Comparison of ENCODE assay signal across 14 cellular contexts in genomic region chr1:100597069-100597741, GRCh38. TPM values are rescaled to one million over a fixed set of nuclear protein-coding genes. Genes with fewer than 3 reads are reported as not detected.
A peak's percentile ranks its signal among the peaks of the same experiment; 100 is the strongest.
DNase-seq lines count a peak whose midpoint lies in the region; ATAC-seq and TF ChIP-seq lines count a peak whose summit lies in the region.
"Had no signal": no experiment of that assay in that cellular context is flagged by ENCODE, and none has a peak within 500 bp of the region (broad histone marks: within the 10 kb centered on the region; RNA-seq: fewer than 3 reads in every experiment).

No MANE protein-coding gene starts in this region.

- no peak for TF ChIP-seq EP300 in gastroesophageal sphincter (IDR thresholded peaks at IDR 0.05)

- H3K4me3 ChIP-seq in Loucy (ENCODE audit: low read length, poor library complexity, severe bottlenecking) (peak overlapping the region; percentile 47), astrocyte of the cerebellum (ENCODE audit: low read depth, low read length) (no peak overlapping the region), mesendoderm (ENCODE audit: low read length) (no peak overlapping the region), gastroesophageal sphincter (no peak overlapping the region)
- H3K4me3 ChIP-seq: SJCRH30, thoracic aorta had no signal

- no peak for TF ChIP-seq POLR2A in gastroesophageal sphincter (IDR thresholded peaks at IDR 0.05)

- H3K9me2 ChIP-seq in Loucy (replicated peaks; ENCODE audit: low read depth, low read length): no peaks in the 10 kb centered on the region

- no peaks in the 10 kb centered on the region for H3K79me2 ChIP-seq in Loucy (ENCODE audit: insufficient read depth, low read length)
- H3K79me2 ChIP-seq in mesendoderm (ENCODE audit: control insufficient read depth, insufficient read depth, low read length): no peaks in the 10 kb centered on the region

- H3F3A ChIP-seq in Loucy (ENCODE audit: low read depth): peaks cover 7% of the 10 kb centered on the region; the same call in 1 of the 2 replicates

- H3K27ac ChIP-seq in mesendoderm (ENCODE audit: low read depth, low read length) (no peak overlapping the region), gastroesophageal sphincter (no peak overlapping the region)
- H3K27ac ChIP-seq: SJCRH30, thoracic aorta had no signal

- H3K9me3 ChIP-seq in Loucy (ENCODE audit: insufficient read depth, low read depth, low read length) (peaks cover 3% of the 10 kb centered on the region; the same call in 1 of the 2 replicates), gastroesophageal sphincter (peaks cover 0 to 19% (median 0%) of the 10 kb centered on the region in 3 donors)
- H3K9me3 ChIP-seq: SJCRH30, thoracic aorta had no signal

- no peak overlapping the region for H3K56ac ChIP-seq in mesendoderm (ENCODE audit: low read length)

- H3K4me1 ChIP-seq in Loucy (ENCODE audit: insufficient read depth, low read length, poor library complexity, severe bottlenecking): peaks cover 18% of the 10 kb centered on the region
- H3K4me1 ChIP-seq in mesendoderm (ENCODE audit: control insufficient read depth, low read depth, low read length): no peaks in the 10 kb centered on the region
- no peaks in the 10 kb centered on the region for H3K4me1 ChIP-seq in gastroesophageal sphincter
- H3K4me1 ChIP-seq: SJCRH30 had no signal

- WGBS in mesendoderm (ENCODE audit: extremely low coverage, insufficient coverage, low lambda C conversion rate): no CpG with 5 or more reads among the region's 1 CpG
- 53 to 60% methylated on average over 1 of the region's 1 CpG for WGBS in gastroesophageal sphincter (ENCODE audit: low coverage in 1 of 2), 2 donors

- no peak overlapping the region for H3K18ac ChIP-seq in mesendoderm (ENCODE audit: low read length)

- ATAC-seq in HG02870 (IDR thresholded peaks at IDR 0.05; ENCODE audit: unreplicated experiment): no peak
- ATAC-seq in gastroesophageal sphincter: no peak
- ATAC-seq: effector memory CD8-positive, alpha-beta T cell had no signal

- no peak overlapping the region for H2BK5ac ChIP-seq in mesendoderm (ENCODE audit: low read length)

- H4K8ac ChIP-seq in mesendoderm (ENCODE audit: low read depth, low read length): no peak overlapping the region

- H4K5ac ChIP-seq in mesendoderm (ENCODE audit: low read length): no peak overlapping the region

- no peak overlapping the region for H3K23ac ChIP-seq in mesendoderm (ENCODE audit: low read length)

- H2AK5ac ChIP-seq in mesendoderm (ENCODE audit: low read length): no peak overlapping the region

- H3K79me1 ChIP-seq in mesendoderm (ENCODE audit: low read length): no peaks in the 10 kb centered on the region

- DNase-seq in Caki2 (ENCODE audit: low read depth) (peak; percentile 21), astrocyte of the cerebellum (ENCODE audit: low read depth) (peak; percentile 31), mesendoderm (peak; percentile 45), NCI-H2227 (lab: John Stamatoyannopoulos, UW; ENCODE audit: unreplicated experiment) (no peak), DMS79 (lab: John Stamatoyannopoulos, UW) (no peak)
- DNase-seq: activated T-cell treated with anti-CD3 and anti-CD28 coated beads for 4 hours; DMS153; effector memory CD8-positive, alpha-beta T cell; NCI-H187 treated with DMSO at 0.1 percent for 48 hours; SJCRH30 had no signal

- H3K27me3 ChIP-seq in Loucy (ENCODE audit: insufficient read depth, low read length, poor library complexity, severe bottlenecking): no peaks in the 10 kb centered on the region
- H3K27me3 ChIP-seq in mesendoderm (ENCODE audit: insufficient read depth, low read length, poor library complexity): no peaks in the 10 kb centered on the region
- no peaks in the 10 kb centered on the region for H3K27me3 ChIP-seq in gastroesophageal sphincter
- H3K27me3 ChIP-seq: SJCRH30 had no signal

- no peaks in the 10 kb centered on the region for H4K20me1 ChIP-seq in Loucy (ENCODE audit: insufficient read depth, low read length, poor library complexity, severe bottlenecking)

- TF ChIP-seq CTCF in Loucy (conservative IDR thresholded peaks at IDR 0.05; ENCODE audit: low read length) (no peak), astrocyte of the cerebellum (IDR thresholded peaks at IDR 0.05; ENCODE audit: low read depth, low read length, missing control alignments) (no peak), gastroesophageal sphincter (IDR thresholded peaks at IDR 0.05) (no peak)

- in situ Hi-C loops in Caki2 (cut with HindIII; ENCODE audit: low pct_unique_long_range_greater_than_20kb, low sequenced_read_pairs) (no loop called here), astrocyte of the cerebellum (cut with HindIII; ENCODE audit: low sequenced_read_pairs) (no loop called here)

- H3K9ac ChIP-seq in Loucy (ENCODE audit: low read depth, low read length, poor library complexity, severe bottlenecking): peak overlapping the region; percentile 44
- H3K9ac ChIP-seq in mesendoderm (ENCODE audit: low read length): no peak overlapping the region

- peak overlapping the region; percentile 47 for H2AFZ ChIP-seq in Loucy (ENCODE audit: low read length)

- no peak overlapping the region for H3K4ac ChIP-seq in mesendoderm (ENCODE audit: low read depth, low read length)

- H3K36me3 ChIP-seq in Loucy (ENCODE audit: insufficient read depth, low read length) (no peaks in the 10 kb centered on the region), mesendoderm (ENCODE audit: control insufficient read depth, insufficient read depth, low read length) (no peaks in the 10 kb centered on the region), gastroesophageal sphincter (no peaks in the 10 kb centered on the region)
- H3K36me3 ChIP-seq: SJCRH30, thoracic aorta had no signal

- peak overlapping the region; percentile 71 for H3K4me2 ChIP-seq in Loucy (ENCODE audit: low read depth, low read length, poor library complexity, severe bottlenecking)
- no peak overlapping the region for H3K4me2 ChIP-seq in mesendoderm (ENCODE audit: low read length)

- H2BK120ac ChIP-seq in mesendoderm (ENCODE audit: low read depth, low read length): no peak overlapping the region

- H2BK15ac ChIP-seq in mesendoderm (replicated peaks; ENCODE audit: low read depth): no peak overlapping the region

RNA-seq across cellular contexts. Expression of gene GPR88, which starts 59.3 kb away (rescaled TPM):
- not detected in 2 replicates for total RNA-seq in Caki2 (2014; rRNA removed; shearing (Covaris generic); ENCODE audit: low replicate concordance)
- not detected for polyA plus RNA-seq in mesendoderm (2013, experiment 1 of 2)
- polyA plus RNA-seq in mesendoderm (2013, experiment 2 of 2): not detected
- 1 to 10 TPM in 1 of 4 donors, under 1 TPM in 3; 0.30 to 2.3 (median 0.57) TPM for total RNA-seq in gastroesophageal sphincter
- total RNA-seq: SJCRH30 had no signal

Comparison
In these comparisons a context has a peak if more than half of its experiments do, and no peak if none do; other contexts are left out.
1. DNase-seq: peak in Caki2 (single experiment), astrocyte of the cerebellum (single experiment) and mesendoderm (single experiment); none in NCI-H2227 (single experiment) and DMS79 (single experiment).